Comparison of ENCODE assay signal across 10 cellular contexts in the genomic region with DNA sequence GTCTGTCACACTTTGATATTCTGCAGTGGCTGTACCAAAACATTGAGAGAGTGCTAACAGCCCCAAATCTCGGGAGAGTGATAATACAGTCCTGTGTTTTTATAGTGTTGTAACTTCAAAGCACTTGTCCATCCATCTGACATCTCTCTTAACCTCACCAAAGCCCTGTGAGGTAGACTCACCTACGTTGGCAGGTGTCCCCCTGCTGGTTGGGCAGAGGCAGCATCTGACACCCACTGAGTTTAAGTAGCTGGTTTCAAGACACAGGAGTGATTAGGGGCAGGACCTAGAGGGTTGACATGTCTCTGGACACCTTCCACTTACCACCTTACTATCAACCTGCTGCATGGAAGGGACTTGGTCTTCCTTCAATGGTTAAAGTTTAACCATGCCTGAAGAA. TPM values are rescaled to one million over a fixed set of nuclear protein-coding genes. Genes with fewer than 3 reads are reported as not detected.
DNase-seq lines count a peak whose midpoint lies in the region; ATAC-seq and TF ChIP-seq lines count a peak whose summit lies in the region.
"Had no signal": no experiment of that assay in that cellular context is flagged by ENCODE, and none has a peak within 500 bp of the region (broad histone marks: within the 10 kb centered on the region; RNA-seq: fewer than 3 reads in every experiment).

No MANE protein-coding gene starts in this region.

- H3K27me3 ChIP-seq in GM06990 (replicated peaks; ENCODE audit: control insufficient read depth, insufficient read depth, low read length) (no peaks in the 10 kb centered on the region), HL-60 (ENCODE audit: insufficient read depth, poor library complexity, severe bottlenecking) (no peaks in the 10 kb centered on the region), liver (ENCODE audit: control insufficient read depth in 4 of 4, insufficient read depth in 4 of 4, low read length in 3 of 4) (peaks cover 0 to 7% (median 0%) of the 10 kb centered on the region in 4 donors)

- H3K27ac ChIP-seq in HL-60 (replicated peaks) = no peak overlapping the region
- H3K27ac ChIP-seq in liver (ENCODE audit: low read depth in 1 of 2, low read length in 2 of 2) = no peak overlapping the region

- CTCF ChIA-PET in activated CD8-positive, alpha-beta T cell treated with anti-CD3 and anti-CD28 coated beads, Interleukin-2, amount 10 ng/mL, durations not matched to agents 7 days and 5 days (lab: Charles Lee) = interaction anchor here (0.6 kb wide), 1 partner anchor 368 kb away, joined by 3 read pairs; no protein-coding TSS in a partner anchor

- H3K36me3 ChIP-seq in GM06990 (ENCODE audit: control insufficient read depth, insufficient read depth, low read length) (no peaks in the 10 kb centered on the region), liver (ENCODE audit: control insufficient read depth in 4 of 4, insufficient read depth in 3 of 4, low read depth in 1 of 4, low read length in 3 of 4) (no peaks in the 10 kb centered on the region)

- H3K36me3 Mint-ChIP-seq in activated CD8-positive, alpha-beta T cell treated with anti-CD3 and anti-CD28 coated beads, Interleukin-2, amount 10 ng/mL, durations not matched to agents 7 days and 5 days (ENCODE audit: low read depth) = no peaks in the 10 kb centered on the region
- H3K36me3 Mint-ChIP-seq: brain had no signal

- 48% methylated on average over 2 of the region's 2 CpGs for WGBS in liver

- no peaks in the 10 kb centered on the region for H3K9me3 ChIP-seq in liver (ENCODE audit: control insufficient read depth in 4 of 4, low read length in 3 of 4)

- DNase-seq in GM06990 (ENCODE audit: extremely low read depth, insufficient read length) = no peak
- DNase-seq in HL-60 (ENCODE audit: low read depth in 1 of 2, low spot score in 1 of 2) = peak in 1 of 2 experiments; percentile 65
- peak; percentile 33 for DNase-seq in activated CD8-positive, alpha-beta T cell treated with anti-CD3 and anti-CD28 coated beads, Interleukin-2, amount 10 ng/mL, durations not matched to agents 7 days and 5 days
- DNase-seq in left cardiac atrium = no peak
- DNase-seq in midbrain (lab: John Stamatoyannopoulos, UW) = no peak
- no peak for DNase-seq in activated CD8-positive, alpha-beta memory T cell treated with anti-CD3 and anti-CD28 coated beads for 24 hours
- DNase-seq: stimulated activated CD4-positive, alpha-beta T cell treated with anti-CD3 and anti-CD28 coated beads, Interleukin-12 subunit alpha, Interleukin-12 subunit beta, amount 100 ng/mL, for 4 hours had no signal

- H3K4me3 Mint-ChIP-seq in activated CD8-positive, alpha-beta T cell treated with anti-CD3 and anti-CD28 coated beads, Interleukin-2, amount 10 ng/mL, durations not matched to agents 7 days and 5 days = no peak overlapping the region

- peak; percentile 64 for TF ChIP-seq CTCF in GM06990 (IDR thresholded peaks at IDR 0.05; ENCODE audit: insufficient read depth, low read length, poor library complexity, severe bottlenecking)
- TF ChIP-seq CTCF in HL-60 (IDR thresholded peaks at IDR 0.05; ENCODE audit: insufficient read depth, low read length) = peak; percentile 52
- TF ChIP-seq CTCF in liver (IDR thresholded peaks at IDR 0.05; ENCODE audit: low read depth, low read length, missing input control) = peak; percentile 22

- no peaks in the 10 kb centered on the region for H3K9me3 Mint-ChIP-seq in activated CD8-positive, alpha-beta T cell treated with anti-CD3 and anti-CD28 coated beads, Interleukin-2, amount 10 ng/mL, durations not matched to agents 7 days and 5 days (ENCODE audit: insufficient read depth)
- H3K9me3 Mint-ChIP-seq: brain had no signal

- TF ChIP-seq RAD21 in liver (IDR thresholded peaks at IDR 0.05) = peak; percentile 28 to 68

- no peak for ATAC-seq in activated CD8-positive, alpha-beta T cell treated with anti-CD3 and anti-CD28 coated beads, Interleukin-2, amount 10 ng/mL, durations not matched to agents 7 days and 5 days
- ATAC-seq in GM21786 (IDR thresholded peaks at IDR 0.05; ENCODE audit: unreplicated experiment) = no peak
- ATAC-seq in left cardiac atrium = no peak

- no peak overlapping the region for H3K27ac Mint-ChIP-seq in activated CD8-positive, alpha-beta T cell treated with anti-CD3 and anti-CD28 coated beads, Interleukin-2, amount 10 ng/mL, durations not matched to agents 7 days and 5 days

- H3K27me3 Mint-ChIP-seq in activated CD8-positive, alpha-beta T cell treated with anti-CD3 and anti-CD28 coated beads, Interleukin-2, amount 10 ng/mL, durations not matched to agents 7 days and 5 days (ENCODE audit: low read depth) = no peaks in the 10 kb centered on the region

- no peaks in the 10 kb centered on the region for H3K4me1 Mint-ChIP-seq in activated CD8-positive, alpha-beta T cell treated with anti-CD3 and anti-CD28 coated beads, Interleukin-2, amount 10 ng/mL, durations not matched to agents 7 days and 5 days (ENCODE audit: low read depth)

- H3K4me1 ChIP-seq in liver (ENCODE audit: control insufficient read depth in 4 of 4, insufficient read depth in 4 of 4, low read length in 3 of 4) = no peaks in the 10 kb centered on the region

- no peak overlapping the region for H3K9ac ChIP-seq in liver (ENCODE audit: low read depth in 1 of 2, low read length in 2 of 2)

- intact Hi-C loops in left cardiac atrium (cut with DNase I) = no loop called here

- POLR2A ChIA-PET in activated CD8-positive, alpha-beta T cell treated with anti-CD3 and anti-CD28 coated beads, Interleukin-2, amount 10 ng/mL, durations not matched to agents 7 days and 5 days (lab: Charles Lee) = no interaction called here

- H3K4me3 ChIP-seq in GM06990 (replicated peaks; ENCODE audit: low read depth, low read length) (no peak overlapping the region), HL-60 (replicated peaks; ENCODE audit: insufficient read depth, low read length) (no peak overlapping the region), liver (ENCODE audit: low read depth in 1 of 3, low read length in 3 of 3) (no peak overlapping the region)

TF ChIP-seq in liver, 16 proteins besides CTCF, POLR2A, EP300 and RAD21:
- no peak for TF ChIP-seq SP1 (IDR thresholded peaks at IDR 0.05)
- no peak for TF ChIP-seq GABPA (IDR thresholded peaks at IDR 0.05 in 1 of 2, conservative IDR thresholded peaks at IDR 0.05 in 1 of 2)
- no peak for TF ChIP-seq YY1 (IDR thresholded peaks at IDR 0.05)
- TF ChIP-seq, protein P1, sequence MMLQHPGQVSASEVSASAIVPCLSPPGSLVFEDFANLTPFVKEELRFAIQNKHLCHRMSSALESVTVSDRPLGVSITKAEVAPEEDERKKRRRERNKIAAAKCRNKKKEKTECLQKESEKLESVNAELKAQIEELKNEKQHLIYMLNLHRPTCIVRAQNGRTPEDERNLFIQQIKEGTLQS (IDR thresholded peaks at IDR 0.05) = no peak
- TF ChIP-seq, protein P2, sequence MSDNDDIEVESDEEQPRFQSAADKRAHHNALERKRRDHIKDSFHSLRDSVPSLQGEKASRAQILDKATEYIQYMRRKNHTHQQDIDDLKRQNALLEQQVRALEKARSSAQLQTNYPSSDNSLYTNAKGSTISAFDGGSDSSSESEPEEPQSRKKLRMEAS (IDR thresholded peaks at IDR 0.05) = no peak
- TF ChIP-seq RXRA (IDR thresholded peaks at IDR 0.05) = no peak
- no peak for TF ChIP-seq HNF4G (IDR thresholded peaks at IDR 0.05)
- TF ChIP-seq, protein P3, sequence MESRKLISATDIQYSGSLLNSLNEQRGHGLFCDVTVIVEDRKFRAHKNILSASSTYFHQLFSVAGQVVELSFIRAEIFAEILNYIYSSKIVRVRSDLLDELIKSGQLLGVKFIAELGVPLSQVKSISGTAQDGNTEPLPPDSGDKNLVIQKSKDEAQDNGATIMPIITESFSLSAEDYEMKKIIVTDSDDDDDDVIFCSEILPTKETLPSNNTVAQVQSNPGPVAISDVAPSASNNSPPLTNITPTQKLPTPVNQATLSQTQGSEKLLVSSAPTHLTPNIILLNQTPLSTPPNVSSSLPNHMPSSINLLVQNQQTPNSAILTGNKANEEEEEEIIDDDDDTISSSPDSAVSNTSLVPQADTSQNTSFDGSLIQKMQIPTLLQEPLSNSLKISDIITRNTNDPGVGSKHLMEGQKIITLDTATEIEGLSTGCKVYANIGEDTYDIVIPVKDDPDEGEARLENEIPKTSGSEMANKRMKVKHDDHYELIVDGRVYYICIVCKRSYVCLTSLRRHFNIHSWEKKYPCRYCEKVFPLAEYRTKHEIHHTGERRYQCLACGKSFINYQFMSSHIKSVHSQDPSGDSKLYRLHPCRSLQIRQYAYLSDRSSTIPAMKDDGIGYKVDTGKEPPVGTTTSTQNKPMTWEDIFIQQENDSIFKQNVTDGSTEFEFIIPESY (IDR thresholded peaks at IDR 0.05) = no peak

RNA-seq across cellular contexts. Expression of a gene that starts 22.9 kb away (rescaled TPM):
- not detected for total RNA-seq in activated CD8-positive, alpha-beta T cell treated with anti-CD3 and anti-CD28 coated beads, Interleukin-2, amount 10 ng/mL, durations not matched to agents 7 days and 5 days
- total RNA-seq in liver (1 to 10 TPM in 1 of 2 donors, under 1 TPM in 1; 0.33 to 1.6 TPM), left cardiac atrium (10 to 100 TPM; 14.2 to 25.1 TPM)
- polyA plus RNA-seq in liver = under 1 TPM; 0.03 to 0.22 TPM

Comparison
In these comparisons a context has a peak if more than half of its experiments do, and no peak if none do; other contexts are left out.
1. RNA of a gene that starts 22.9 kb away (total RNA-seq): 14.2 to 25.1 TPM in left cardiac atrium; 0.33 to 1.6 TPM in liver and not detected in activated CD8-positive, alpha-beta T cell treated with anti-CD3 and anti-CD28 coated beads, Interleukin-2, amount 10 ng/mL, durations not matched to agents 7 days and 5 days; every median in the first group is over 4 times any median in the second.
2. Peak in every context shown above with its lines, with median percentiles within 50 percentile points of each other: CTCF ChIP-seq.